In genomic region chr11:102620179-102620578, GRCh38 we compare ENCODE assay signal across 31 cellular contexts. TPM values are rescaled to one million over a fixed set of nuclear protein-coding genes. Genes with fewer than 3 reads are reported as not detected.
"Had no signal": no experiment of that assay in that cellular context is flagged by ENCODE, and none has a peak within 500 bp of the region (broad histone marks: within the 10 kb centered on the region; RNA-seq: fewer than 3 reads in every experiment).

No MANE protein-coding gene starts in this region.

- H3K27me3 ChIP-seq: brain microvascular endothelial cell, ovary, suprapubic skin, transverse colon, uterus had no signal

- ATAC-seq: activated CD4-positive, alpha-beta T cell treated with anti-CD3 and anti-CD28 coated beads for 36 hours; esophagus mucosa; naive thymus-derived CD4-positive, alpha-beta T cell had no signal

- FAIRE-seq: astrocyte, frontal cortex, islet of Langerhans had no signal

- H3K9me3 ChIP-seq: left ventricle myocardium inferior, ovary, prostate gland, suprapubic skin, transverse colon, uterus had no signal

- H3K4me1 ChIP-seq: left ventricle myocardium inferior, prostate gland, suprapubic skin, transverse colon, uterus had no signal

- DNase-seq: activated CD4-positive, alpha-beta T cell treated with anti-CD3 and anti-CD28 coated beads for 36 hours; activated CD4-positive, alpha-beta T cell treated with anti-CD3 and anti-CD28 coated beads, Interleukin-2, amount 50 U/mL, for 4 hours; activated CD4-positive, CD25-positive, alpha-beta regulatory T cell; activated effector memory CD4-positive, alpha-beta T cell treated with Interleukin-2 at 50 U/mL for 16 hours; activated naive CD4-positive, alpha-beta T cell treated with Interleukin-2 at 50 U/mL for 16 hours; activated T-cell treated with anti-CD3 and anti-CD28 coated beads for 4 hours; brain microvascular endothelial cell; cortex of kidney; endodermal cell; glutamatergic neuron; left ventricle myocardium inferior; mammary epithelial cell; naive thymus-derived CD4-positive, alpha-beta T cell; retina; stimulated activated CD4-positive, alpha-beta T cell treated with anti-CD3 and anti-CD28 coated beads, Interleukin-15, amount 100 ng/mL, for 24 hours; stimulated activated CD4-positive, alpha-beta T cell treated with anti-CD3 and anti-CD28 coated beads, Interleukin-2, amount 100 ng/mL, for 24 hours; stimulated activated naive CD4-positive, alpha-beta T cell; transverse colon; uterus had no signal

- H3K4me3 ChIP-seq: left ventricle myocardium inferior, ovary, prostate gland, suprapubic skin, transverse colon, uterus had no signal

- H3K36me3 ChIP-seq: brain microvascular endothelial cell, left ventricle myocardium inferior, ovary, prostate gland, suprapubic skin, transverse colon, uterus had no signal

- H3K27ac ChIP-seq: left ventricle myocardium inferior, ovary, prostate gland, suprapubic skin, transverse colon, uterus had no signal

RNA-seq across cellular contexts. Expression of gene MMP20, which starts 5.0 kb away (rescaled TPM):
- total RNA-seq: activated CD4-positive, alpha-beta T cell treated with anti-CD3 and anti-CD28 coated beads for 36 hours; astrocyte; cardiac septum; cerebellum; endodermal cell; esophagus mucosa; frontal cortex; left ventricle myocardium inferior; mammary epithelial cell; mesothelial cell of epicardium; naive thymus-derived CD4-positive, alpha-beta T cell; ovary; prostate gland; suprapubic skin; T-helper 1 cell treated with Interleukin-12 subunit alpha and Interleukin-12 subunit beta and Interleukin-4 antibody, amounts not matched to agents 30 ng/mL and 1 ng/mL, for 36 hours; transverse colon; uterus had no signal
- polyA plus RNA-seq: mammary epithelial cell; naive thymus-derived CD4-positive, alpha-beta T cell; neural cell; ovary had no signal
